Comparison of ENCODE assay signal across 14 cellular contexts in the genomic region with DNA sequence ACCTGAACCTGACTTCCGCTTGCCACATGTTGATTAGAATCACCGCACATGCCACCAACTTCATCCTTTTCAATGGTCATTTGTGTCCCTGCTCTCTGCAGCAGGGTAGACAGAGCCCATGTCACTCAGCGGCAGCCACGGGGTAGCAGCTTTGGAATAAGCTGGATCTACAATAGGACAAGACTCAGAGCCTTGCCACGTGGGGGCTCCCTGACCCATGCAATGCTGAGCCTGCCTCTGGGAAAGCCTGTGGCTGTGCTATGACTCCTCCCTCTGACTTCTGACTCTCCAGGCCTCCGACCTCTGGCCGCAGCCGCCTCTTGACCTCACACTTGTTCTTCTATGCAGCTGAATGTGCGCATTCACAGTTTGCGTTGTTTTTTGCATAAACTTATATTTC.
A peak's percentile ranks its signal among the peaks of the same experiment; 100 is the strongest.
DNase-seq lines count a peak whose midpoint lies in the region; ATAC-seq and TF ChIP-seq lines count a peak whose summit lies in the region.
"Had no signal": no experiment of that assay in that cellular context is flagged by ENCODE, and none has a peak within 500 bp of the region (broad histone marks: within the 10 kb centered on the region; RNA-seq: fewer than 3 reads in every experiment).

No MANE protein-coding gene starts in this region.

- no peak overlapping the region for H2BK15ac ChIP-seq in neuronal stem cell (ENCODE audit: low read length)

- H2AFZ ChIP-seq in neuronal stem cell (ENCODE audit: low read length), result no peak overlapping the region

- H3K14ac ChIP-seq in neuronal stem cell (ENCODE audit: low read length), result no peak overlapping the region

- WGBS in neuronal stem cell (ENCODE audit: extremely low coverage in 2 of 2, insufficient read length in 2 of 2, insufficient replicate concordance in 1 of 2), 2 donors, result no CpG with 5 or more reads among the region's 10 CpGs

- no peaks in the 10 kb centered on the region for H3K27me3 ChIP-seq in neuronal stem cell (ENCODE audit: control insufficient read depth in 3 of 3, insufficient read depth in 3 of 3, low read depth in 1 of 3, low read length in 3 of 3)
- H3K27me3 ChIP-seq: body of pancreas had no signal

- no peak overlapping the region for H2AK5ac ChIP-seq in neuronal stem cell (ENCODE audit: low read depth, low read length)

- H4K8ac ChIP-seq in neuronal stem cell (ENCODE audit: low read depth, low read length), result no peak overlapping the region

- peak overlapping the region; percentile 53 for H3K9ac ChIP-seq in neuronal stem cell (ENCODE audit: low read depth, low read length, poor library complexity)

- ATAC-seq in GM21786 (IDR thresholded peaks at IDR 0.05; ENCODE audit: unreplicated experiment), result no peak
- ATAC-seq: body of pancreas, esophagus mucosa had no signal

- no peak overlapping the region for H2BK120ac ChIP-seq in neuronal stem cell (ENCODE audit: low read depth, low read length)

- no peak overlapping the region for H4K91ac ChIP-seq in neuronal stem cell (ENCODE audit: low read depth, low read length, poor library complexity)

- TF ChIP-seq POLR2A in erythroblast (IDR thresholded peaks at IDR 0.05; ENCODE audit: low read length), result no peak

- peak; percentile 14 for DNase-seq in DMS53 (lab: John Stamatoyannopoulos, UW)
- no peak for DNase-seq in DMS53 treated with DMSO at 0.1 percent for 48 hours (lab: John Stamatoyannopoulos, UW; ENCODE audit: unreplicated experiment)
- DNase-seq in Jurkat, Clone E6-1 (ENCODE audit: low read depth, low spot score), result peak; percentile 4
- peak; percentile 3 to 12 for DNase-seq in erythroblast (lab: John Stamatoyannopoulos, UW)
- peak; percentile 21 for DNase-seq in neuronal stem cell (ENCODE audit: low spot score)
- DNase-seq in GM19238 (ENCODE audit: insufficient read length, low spot score), result no peak
- DNase-seq in NCI-H2107 (lab: John Stamatoyannopoulos, UW), result no peak
- DNase-seq: NCI-H2227 treated with DMSO at 0.1 percent for 48 hours, retina had no signal

- H3K79me1 ChIP-seq in neuronal stem cell (ENCODE audit: low read depth, low read length), result no peaks in the 10 kb centered on the region

- H2BK12ac ChIP-seq in neuronal stem cell (ENCODE audit: low read length), result no peak overlapping the region

- no peaks in the 10 kb centered on the region for H3K36me3 ChIP-seq in neuronal stem cell (replicated peaks in 1 of 2; ENCODE audit: control insufficient read depth in 2 of 2, insufficient read depth in 2 of 2, low read length in 2 of 2)

- peaks cover 0 to 2% of the 10 kb centered on the region in 2 donors for H3K4me1 ChIP-seq in neuronal stem cell (ENCODE audit: control insufficient read depth in 2 of 2, insufficient read depth in 1 of 2, low read depth in 1 of 2, low read length in 2 of 2)
- H3K4me1 ChIP-seq: body of pancreas had no signal

- H3K23ac ChIP-seq in neuronal stem cell (ENCODE audit: low read depth, low read length, poor library complexity), result peak overlapping the region; percentile 13

- H3K4ac ChIP-seq in neuronal stem cell (ENCODE audit: low read length), result no peak overlapping the region

- no peak overlapping the region for H3K4me3 ChIP-seq in Jurkat, Clone E6-1 (ENCODE audit: low read length)
- no peak overlapping the region for H3K4me3 ChIP-seq in neuronal stem cell (ENCODE audit: low read length in 2 of 2)
- H3K4me3 ChIP-seq: body of pancreas, lung had no signal

- H3K27ac ChIP-seq in neuronal stem cell (replicated peaks; ENCODE audit: low read length), result no peak overlapping the region
- H3K27ac ChIP-seq: body of pancreas, HL-60 had no signal

- no peak overlapping the region for H3K4me2 ChIP-seq in neuronal stem cell (ENCODE audit: insufficient read depth, low read length, poor library complexity, severe bottlenecking)

- H3K18ac ChIP-seq in neuronal stem cell (ENCODE audit: low read length), result no peak overlapping the region

- H2BK5ac ChIP-seq in neuronal stem cell (ENCODE audit: low read length), result no peak overlapping the region

- H3K9me3 ChIP-seq in neuronal stem cell (replicated peaks in 1 of 2; ENCODE audit: control insufficient read depth in 2 of 2, insufficient read depth in 1 of 2, low read depth in 1 of 2, low read length in 2 of 2), result peaks cover 0 to 2% of the 10 kb centered on the region in 2 donors
- H3K9me3 ChIP-seq: body of pancreas had no signal

Comparison
In these comparisons a context has a peak if more than half of its experiments do, and no peak if none do; other contexts are left out.
1. DNase-seq: peak in DMS53 (single experiment), Jurkat, Clone E6-1 (single experiment), erythroblast (2 of 2) and neuronal stem cell (single experiment); none in DMS53 treated with DMSO at 0.1 percent for 48 hours (single experiment), GM19238 (single experiment) and NCI-H2107 (single experiment).